15 cellular contexts compared by ENCODE assay signal in genomic region chr11:19664896-19665548, GRCh38. TPM values are rescaled to one million over a fixed set of nuclear protein-coding genes. Genes with fewer than 3 reads are reported as not detected.
DNase-seq lines count a peak whose midpoint lies in the region; ATAC-seq lines count a peak whose summit lies in the region.
"Had no signal": no experiment of that assay in that cellular context is flagged by ENCODE, and none has a peak within 500 bp of the region (broad histone marks: within the 10 kb centered on the region; RNA-seq: fewer than 3 reads in every experiment).

No MANE protein-coding gene starts in this region.

- H3K27ac ChIP-seq in epithelial cell of prostate: peak overlapping the region; percentile 1

- no peak for ATAC-seq in GM21381 (IDR thresholded peaks at IDR 0.05; ENCODE audit: unreplicated experiment)
- ATAC-seq in GM18868 (IDR thresholded peaks at IDR 0.05; ENCODE audit: unreplicated experiment): no peak
- ATAC-seq: stimulated activated memory B cell treated with anti-CD40 and anti-IgM and Interleukin-4, amounts not matched to agents 10 μg/mL and 1 μg/mL and 100 μg/mL, for 72 hours had no signal

- H3K4me3 ChIP-seq in H7 (ENCODE audit: insufficient read depth, low read depth, low read length): no peak overlapping the region

- DNase-seq in CD1c-positive myeloid dendritic cell (ENCODE audit: extremely low spot score): peak; percentile 62
- DNase-seq in NOMO-1 (lab: John Stamatoyannopoulos, UW; ENCODE audit: unreplicated experiment in 2 of 2): peak; percentile 9 to 63
- no peak for DNase-seq in epithelial cell of prostate (ENCODE audit: low read depth, low spot score)
- peak; percentile 22 for DNase-seq in medulla oblongata (ENCODE audit: extremely low spot score)
- no peak for DNase-seq in H7
- DNase-seq in OCI-M1 (lab: John Stamatoyannopoulos, UW): no peak
- DNase-seq: aorta; CD4-positive, alpha-beta T cell; KBM-7; NCI-H510A; stimulated activated CD4-positive, alpha-beta T cell treated with anti-CD3 and anti-CD28 coated beads, Interleukin-12 subunit alpha, Interleukin-12 subunit beta, amount 100 ng/mL, for 4 hours; SW 1271 had no signal

- H3K27me3 ChIP-seq in H7 (ENCODE audit: control insufficient read depth, insufficient read depth, low read length): no peaks in the 10 kb centered on the region

- no peaks in the 10 kb centered on the region for H3K36me3 ChIP-seq in H7 (replicated peaks; ENCODE audit: control insufficient read depth, insufficient read depth, low read length)

RNA-seq across cellular contexts. Expression of gene NAV2, which starts 47.6 kb away (rescaled TPM):
- 11.1 and 12.3 TPM in 2 replicates for total RNA-seq in H7 (2014; rRNA removed; shearing (Covaris generic))

Comparison
In these comparisons a context has a peak if more than half of its experiments do, and no peak if none do; other contexts are left out.
1. DNase-seq: peak in CD1c-positive myeloid dendritic cell (single experiment), NOMO-1 (2 of 2) and medulla oblongata (single experiment); none in epithelial cell of prostate (single experiment), H7 (single experiment) and OCI-M1 (single experiment).